ENCODE assay signal across 13 cellular contexts in genomic region chr16:74567901-74568300, GRCh38.
"Had no signal": no experiment of that assay in that cellular context is flagged by ENCODE, and none has a peak within 500 bp of the region (broad histone marks: within the 10 kb centered on the region; RNA-seq: fewer than 3 reads in every experiment).

No MANE protein-coding gene starts in this region.

- H3K4me3 Mint-ChIP-seq: activated CD4-positive, alpha-beta T cell treated with anti-CD3 and anti-CD28 coated beads, Interleukin-2, amount 10 ng/mL, durations not matched to agents 7 days and 5 days; naive B cell had no signal

- H3K27me3 Mint-ChIP-seq: activated CD4-positive, alpha-beta T cell treated with anti-CD3 and anti-CD28 coated beads, Interleukin-2, amount 10 ng/mL, durations not matched to agents 7 days and 5 days; naive B cell had no signal

- H3K9me3 ChIP-seq: gastrocnemius medialis, psoas muscle, right lobe of liver, transverse colon had no signal

- H3K36me3 ChIP-seq: gastrocnemius medialis, right lobe of liver, transverse colon had no signal

- DNase-seq: activated CD4-positive, alpha-beta T cell treated with anti-CD3 and anti-CD28 coated beads, Interleukin-2, amount 10 ng/mL, durations not matched to agents 7 days and 5 days; activated CD4-positive, CD25-positive, alpha-beta regulatory T cell; activated naive CD4-positive, alpha-beta T cell treated with anti-CD3 and anti-CD28 coated beads, Interleukin-2, amount 50 U/mL, for 16 hours; amniotic stem cell; gastrocnemius medialis; islet precursor cell; naive B cell; psoas muscle; right lobe of liver; stimulated activated naive CD8-positive, alpha-beta T cell treated with anti-CD3 and anti-CD28 coated beads, Interleukin-15, Interleukin-2, amounts not matched to agents 100 U/mL and 50 U/mL, for 24 hours; transverse colon had no signal

- ATAC-seq: gastrocnemius medialis; psoas muscle; right lobe of liver; SK-N-SH treated with all-trans-retinoic acid at 6 μM for 48 hours; stimulated activated naive CD8-positive, alpha-beta T cell treated with anti-CD3 and anti-CD28 coated beads, Interleukin-15, Interleukin-2, amounts not matched to agents 100 U/mL and 50 U/mL, for 24 hours had no signal

- H3K27me3 ChIP-seq: gastrocnemius medialis, right lobe of liver, transverse colon had no signal

- H3K27ac ChIP-seq: gastrocnemius medialis, psoas muscle, transverse colon had no signal

- H3K4me2 ChIP-seq: smooth muscle cell had no signal

- H3K27ac Mint-ChIP-seq: naive B cell had no signal

- H3K9me3 Mint-ChIP-seq: activated CD4-positive, alpha-beta T cell treated with anti-CD3 and anti-CD28 coated beads, Interleukin-2, amount 10 ng/mL, durations not matched to agents 7 days and 5 days; naive B cell had no signal

- H3K36me3 Mint-ChIP-seq: naive B cell had no signal

- H3K4me3 ChIP-seq: gastrocnemius medialis, psoas muscle, right lobe of liver, smooth muscle cell, transverse colon had no signal
